18 cellular contexts compared by ENCODE assay signal in genomic region chr10:79328737-79329504, GRCh38. TPM values are rescaled to one million over a fixed set of nuclear protein-coding genes. Genes with fewer than 3 reads are reported as not detected.
DNase-seq lines count a peak whose midpoint lies in the region; ATAC-seq lines count a peak whose summit lies in the region.
"Had no signal": no experiment of that assay in that cellular context is flagged by ENCODE, and none has a peak within 500 bp of the region (broad histone marks: within the 10 kb centered on the region; RNA-seq: fewer than 3 reads in every experiment).

No MANE protein-coding gene starts in this region.

- H3K36me3 Mint-ChIP-seq in activated T-helper 17 cell treated with anti-CD3 and anti-CD28 coated beads, Interleukin-2, amount 50 U/mL, for 72 hours (ENCODE audit: low read depth) = no peaks in the 10 kb centered on the region
- H3K36me3 Mint-ChIP-seq: naive B cell had no signal

- no peaks in the 10 kb centered on the region for H3K27me3 Mint-ChIP-seq in activated T-helper 17 cell treated with anti-CD3 and anti-CD28 coated beads, Interleukin-2, amount 50 U/mL, for 72 hours
- H3K27me3 Mint-ChIP-seq: activated B cell treated with CpG ODN at 0.5 μM for 24 hours, naive B cell had no signal

- no peak for ATAC-seq in activated T-helper 17 cell treated with anti-CD3 and anti-CD28 coated beads, Interleukin-2, amount 50 U/mL, for 72 hours (replicated peaks)
- ATAC-seq in GM18867 (IDR thresholded peaks at IDR 0.05; ENCODE audit: unreplicated experiment) (no peak), GM19452 (IDR thresholded peaks at IDR 0.05; ENCODE audit: unreplicated experiment) (no peak), HG03045 (IDR thresholded peaks at IDR 0.05; ENCODE audit: unreplicated experiment) (no peak)
- ATAC-seq: gastroesophageal sphincter had no signal

- no peaks in the 10 kb centered on the region for H3K9me3 Mint-ChIP-seq in activated T-helper 17 cell treated with anti-CD3 and anti-CD28 coated beads, Interleukin-2, amount 50 U/mL, for 72 hours
- H3K9me3 Mint-ChIP-seq: activated B cell treated with CpG ODN at 0.5 μM for 24 hours, naive B cell had no signal

- DNase-seq in ACHN = peak; percentile 62
- peak; percentile 69 for DNase-seq in HCEC 1CT
- DNase-seq in kidney glomerular epithelial cell (lab: John Stamatoyannopoulos, UW) = peak; percentile 31
- DNase-seq in mesenteric fat pad (ENCODE audit: low spot score) = no peak
- DNase-seq: activated B cell treated with CpG ODN at 0.5 μM for 24 hours; activated T-cell treated with anti-CD3 and anti-CD28 coated beads, Interleukin-2, amount 50 U/mL, for 1 hour; BE2C; DMS79; effector memory CD4-positive, alpha-beta T cell; naive B cell; NCI-H1092 treated with DMSO at 0.1 percent for 48 hours; NCI-H2227 treated with DMSO at 0.1 percent for 48 hours; stimulated activated CD4-positive, alpha-beta T cell treated with anti-CD3 and anti-CD28 coated beads, Interleukin-2, amount 100 ng/mL, for 24 hours had no signal

- peak overlapping the region; percentile 6 for H3K27ac Mint-ChIP-seq in activated T-helper 17 cell treated with anti-CD3 and anti-CD28 coated beads, Interleukin-2, amount 50 U/mL, for 72 hours

- peaks cover 8% of the 10 kb centered on the region for H3K4me1 Mint-ChIP-seq in activated T-helper 17 cell treated with anti-CD3 and anti-CD28 coated beads, Interleukin-2, amount 50 U/mL, for 72 hours

- in situ Hi-C loops in ACHN (cut with HindIII; ENCODE audit: low pct_ligation_motif_present, low pct_unique_long_range_greater_than_20kb, low sequenced_read_pairs) = no loop called here

- no peak overlapping the region for H3K4me3 Mint-ChIP-seq in activated T-helper 17 cell treated with anti-CD3 and anti-CD28 coated beads, Interleukin-2, amount 50 U/mL, for 72 hours
- H3K4me3 Mint-ChIP-seq: activated B cell treated with CpG ODN at 0.5 μM for 24 hours, naive B cell had no signal

RNA-seq across cellular contexts. Expression of gene PPIF, which starts 18.3 kb away (rescaled TPM):
- total RNA-seq in activated T-helper 17 cell treated with anti-CD3 and anti-CD28 coated beads, Interleukin-2, amount 50 U/mL, for 72 hours = 100 to 1,000 TPM in 1 of 2 donors, 10 to 100 TPM in 1; 73.7 to 170 TPM
- 181 TPM for total RNA-seq in mesenteric fat pad
